9 cellular contexts compared by ENCODE assay signal in the genomic region with DNA sequence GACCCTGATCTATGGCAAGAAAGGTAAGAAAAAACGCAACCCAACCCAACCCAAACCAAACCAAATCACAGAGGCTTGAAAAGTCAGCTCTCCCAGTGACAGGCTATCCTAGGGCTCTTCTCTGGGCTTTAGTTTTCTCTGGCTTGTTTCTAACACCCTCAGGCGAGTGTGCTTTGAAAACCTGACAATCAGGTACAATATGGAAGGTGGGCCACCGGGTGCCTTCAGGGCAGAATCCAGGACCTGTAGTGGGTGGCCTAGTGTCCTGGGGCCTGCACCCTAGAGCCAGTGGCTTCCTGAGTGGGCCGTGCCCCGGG. TPM values are rescaled to one million over a fixed set of nuclear protein-coding genes. Genes with fewer than 3 reads are reported as not detected.
DNase-seq lines count a peak whose midpoint lies in the region; ATAC-seq and TF ChIP-seq lines count a peak whose summit lies in the region.
"Had no signal": no experiment of that assay in that cellular context is flagged by ENCODE, and none has a peak within 500 bp of the region (broad histone marks: within the 10 kb centered on the region; RNA-seq: fewer than 3 reads in every experiment).

No MANE protein-coding gene starts in this region.

- no peak overlapping the region for H3K4me3 ChIP-seq in mucosa of stomach (ENCODE audit: low read length)
- no peak overlapping the region for H3K4me3 ChIP-seq in urinary bladder (ENCODE audit: low read depth, low read length)

- H3K27me3 ChIP-seq in mucosa of stomach (ENCODE audit: control insufficient read depth, insufficient read depth, low read length), result no peaks in the 10 kb centered on the region

- H3K4me3 Mint-ChIP-seq in activated naive CD4-positive, alpha-beta T cell treated with anti-CD3 and anti-CD28 coated beads, Interleukin-2, amount 50 U/mL, for 24 hours, result peak overlapping the region; percentile 62

- ATAC-seq in GM18517 (IDR thresholded peaks at IDR 0.05; ENCODE audit: unreplicated experiment), result no peak

- H3K36me3 ChIP-seq in mucosa of stomach (ENCODE audit: control insufficient read depth, insufficient read depth, low read length) (no peaks in the 10 kb centered on the region), urinary bladder (ENCODE audit: insufficient read depth) (no peaks in the 10 kb centered on the region)

- H3K9me3 Mint-ChIP-seq in activated naive CD4-positive, alpha-beta T cell treated with anti-CD3 and anti-CD28 coated beads, Interleukin-2, amount 50 U/mL, for 24 hours, result no peaks in the 10 kb centered on the region

- H3K4me1 ChIP-seq in mucosa of stomach (ENCODE audit: control insufficient read depth, insufficient read depth, low read length), result peaks cover 27% of the 10 kb centered on the region
- peaks cover 2% of the 10 kb centered on the region for H3K4me1 ChIP-seq in urinary bladder (ENCODE audit: insufficient read depth)

- H3K27me3 Mint-ChIP-seq in activated naive CD4-positive, alpha-beta T cell treated with anti-CD3 and anti-CD28 coated beads, Interleukin-2, amount 50 U/mL, for 24 hours, result no peaks in the 10 kb centered on the region

- peak overlapping the region; percentile 85 for H3K27ac ChIP-seq in urinary bladder (ENCODE audit: low read depth)

- no peak for TF ChIP-seq CTCF in GM13977 (IDR thresholded peaks at IDR 0.05; ENCODE audit: extremely low read depth, insufficient read depth, missing control alignments)

- H3K9me3 ChIP-seq in mucosa of stomach (ENCODE audit: control insufficient read depth, low read length), result no peaks in the 10 kb centered on the region

- 49% methylated on average over 5 of the region's 5 CpGs for WGBS in urinary bladder

- H3K36me3 Mint-ChIP-seq in activated naive CD4-positive, alpha-beta T cell treated with anti-CD3 and anti-CD28 coated beads, Interleukin-2, amount 50 U/mL, for 24 hours, result no peaks in the 10 kb centered on the region

- peak overlapping the region; percentile 25 for H3K9ac ChIP-seq in mucosa of stomach (ENCODE audit: low read length)

- in situ Hi-C loops in GM13977 (cut with MboI; ENCODE audit: low pct_unique_long_range_greater_than_20kb, low sequenced_read_pairs, unreplicated experiment), result no loop called here

- DNase-seq in activated naive CD4-positive, alpha-beta T cell treated with Interleukin-2 at 50 U/mL for 16 hours, result no peak
- DNase-seq in cerebellar cortex (ENCODE audit: low spot score), result peak; percentile 16
- DNase-seq in GM13977 (ENCODE audit: low spot score), result no peak
- DNase-seq in NCI-H1092 treated with DMSO at 0.1 percent for 48 hours (lab: John Stamatoyannopoulos, UW), result no peak
- DNase-seq: NCI-H146 had no signal

- H3K4me1 Mint-ChIP-seq in activated naive CD4-positive, alpha-beta T cell treated with anti-CD3 and anti-CD28 coated beads, Interleukin-2, amount 50 U/mL, for 24 hours, result peaks cover 32% of the 10 kb centered on the region

- no peak overlapping the region for H3K27ac Mint-ChIP-seq in activated naive CD4-positive, alpha-beta T cell treated with anti-CD3 and anti-CD28 coated beads, Interleukin-2, amount 50 U/mL, for 24 hours

RNA-seq across cellular contexts. Expression of a gene that starts 46.8 kb away (rescaled TPM):
- 35.7 TPM for total RNA-seq in urinary bladder
- 57.4 TPM for polyA plus RNA-seq in urinary bladder
